Comparison of ENCODE assay signal across 29 cellular contexts in the genomic region with DNA sequence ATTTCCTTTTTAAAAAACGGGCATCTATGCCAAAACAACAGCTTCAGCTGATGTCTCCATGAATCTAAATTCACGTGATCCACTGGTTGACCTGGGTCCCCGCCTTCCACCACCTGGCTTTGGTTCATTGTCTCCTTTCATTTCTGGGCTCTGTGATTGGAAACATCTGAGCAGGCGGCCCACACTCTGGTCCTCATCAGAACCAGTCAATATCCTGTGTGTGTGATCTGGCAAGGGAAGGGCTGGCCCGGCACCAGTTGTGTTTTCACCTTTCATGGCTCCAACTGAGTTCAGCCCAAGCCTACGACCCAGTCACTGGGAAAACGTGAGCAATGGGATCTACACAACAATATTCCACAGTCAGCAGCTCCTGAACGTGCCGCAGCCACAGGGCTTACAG.
"Had no signal": no experiment of that assay in that cellular context is flagged by ENCODE, and none has a peak within 500 bp of the region (broad histone marks: within the 10 kb centered on the region; RNA-seq: fewer than 3 reads in every experiment).

No MANE protein-coding gene starts in this region.

- DNase-seq: activated CD4-positive, alpha-beta T cell treated with anti-CD3 and anti-CD28 coated beads, Interleukin-2, amount 10 ng/mL, durations not matched to agents 24 days and 14 days; activated CD4-positive, alpha-beta T cell treated with anti-CD3 and anti-CD28 coated beads, Interleukin-2, amount 50 U/mL, for 4 hours; activated CD8-positive, alpha-beta T cell treated with anti-CD3 and anti-CD28 coated beads for 36 hours; activated naive CD4-positive, alpha-beta T cell treated with anti-CD3 and anti-CD28 coated beads, Interleukin-2, amount 10 ng/mL, durations not matched to agents 7 days and 5 days; activated T-cell treated with anti-CD3 and anti-CD28 coated beads, Interleukin-2, amount 50 U/mL, for 1 hour; amniotic stem cell; aorta; brain microvascular endothelial cell; central memory CD4-positive, alpha-beta T cell; Kasumi-1; KG1; MG63; NCI-H1048; NCI-H1105 treated with DMSO at 0.1 percent for 48 hours; NCI-H1436; NCI-H1694; NCI-H1930; NCI-H2171; NCI-H510A treated with DMSO at 0.1 percent for 48 hours; NCI-H526 treated with DMSO at 0.1 percent for 48 hours; NCI-H774; NK-92 treated with Interleukin-12 subunit alpha and Interleukin-12 subunit beta, amount 100 ng/mL, for 24 hours; PC-3; RPMI8226; SHP77 treated with DMSO at 0.1 percent for 48 hours; SK-N-SH had no signal

- FAIRE-seq: TTC549 had no signal

- H3K4me1 ChIP-seq: Peyer's patch, SJSA1 had no signal

- H3K4me3 ChIP-seq: MG63, Peyer's patch, SJSA1 had no signal

- H3K27me3 ChIP-seq: MG63, Peyer's patch, SJSA1 had no signal

- ATAC-seq: activated CD8-positive, alpha-beta T cell treated with anti-CD3 and anti-CD28 coated beads for 36 hours; PC-3 had no signal

- H3K27ac ChIP-seq: brain microvascular endothelial cell, Peyer's patch, SJSA1 had no signal

- H3K9me3 ChIP-seq: MG63, Peyer's patch, SJSA1, SK-N-SH had no signal

- H3K4me2 ChIP-seq: SK-N-SH had no signal

- H3K9ac ChIP-seq: SK-N-SH had no signal

- H3K36me3 ChIP-seq: brain microvascular endothelial cell, MG63, Peyer's patch, SJSA1 had no signal
